13 cellular contexts compared by ENCODE assay signal in genomic region chr6:156449128-156449527, GRCh38.
DNase-seq lines count a peak whose midpoint lies in the region; ATAC-seq and TF ChIP-seq lines count a peak whose summit lies in the region.
"Had no signal": no experiment of that assay in that cellular context is flagged by ENCODE, and none has a peak within 500 bp of the region (broad histone marks: within the 10 kb centered on the region; RNA-seq: fewer than 3 reads in every experiment).

No MANE protein-coding gene starts in this region.

- H3K27ac ChIP-seq in GM23338 (ENCODE audit: low read depth) (no peak overlapping the region), body of pancreas (no peak overlapping the region), left lung (no peak overlapping the region)

- H2AFZ ChIP-seq in GM23338 = 0 out of 2 replicates have a peak overlapping the region, but pooled peaks have one; percentile 5

- POLR2A ChIA-PET in naive thymus-derived CD8-positive, alpha-beta T cell (lab: Charles Lee) = no interaction called here

- H3K4me3 Mint-ChIP-seq in GM23338 = no peak overlapping the region
- H3K4me3 Mint-ChIP-seq in naive thymus-derived CD8-positive, alpha-beta T cell = no peak overlapping the region
- H3K4me3 Mint-ChIP-seq: B cell; naive thymus-derived CD4-positive, alpha-beta T cell had no signal

- H3K4me1 Mint-ChIP-seq in GM23338 = peaks cover 3% of the 10 kb centered on the region; the same call in 1 of the 3 replicates
- peaks cover 0 to 11% (median 6%) of the 10 kb centered on the region in 4 donors for H3K4me1 Mint-ChIP-seq in naive thymus-derived CD8-positive, alpha-beta T cell

- no peak overlapping the region for H3K27ac Mint-ChIP-seq in GM23338
- no peak overlapping the region for H3K27ac Mint-ChIP-seq in naive thymus-derived CD8-positive, alpha-beta T cell
- H3K27ac Mint-ChIP-seq: B cell had no signal

- no peak for TF ChIP-seq POLR2A in body of pancreas (IDR thresholded peaks at IDR 0.05)

- DNase-seq in GM23338 (ENCODE audit: low spot score) (no peak), NCI-H1694 treated with DMSO at 0.1 percent for 48 hours (lab: John Stamatoyannopoulos, UW) (peak; percentile 49), body of pancreas (peak; percentile 20 to 51 (median 46)), left lung (no peak), ecto neural progenitor cell (ENCODE audit: low spot score) (no peak), NCI-H146 treated with DMSO at 0.1 percent for 48 hours (lab: John Stamatoyannopoulos, UW; ENCODE audit: unreplicated experiment) (no peak)
- no peak for DNase-seq in naive thymus-derived CD8-positive, alpha-beta T cell
- DNase-seq: activated CD4-positive, alpha-beta T cell treated with anti-CD3 and anti-CD28 coated beads for 4 hours; activated gamma-delta T cell; naive thymus-derived CD4-positive, alpha-beta T cell; posterior cingulate gyrus had no signal

- H3K4me3 ChIP-seq in GM23338 (no peak overlapping the region), body of pancreas (no peak overlapping the region), left lung (no peak overlapping the region)

- no peaks in the 10 kb centered on the region for H3K79me2 ChIP-seq in GM23338 (replicated peaks; ENCODE audit: insufficient read depth)

- intact Hi-C loops in body of pancreas (cut with DNase I) (no loop called here), left lung (cut with DNase I) (no loop called here)

- H3F3A ChIP-seq in GM23338 (replicated peaks; ENCODE audit: low read depth) = no peaks in the 10 kb centered on the region

- peaks cover 3% of the 10 kb centered on the region for H3K27me3 Mint-ChIP-seq in GM23338 (ENCODE audit: insufficient read depth, low read depth, poor library complexity)
- H3K27me3 Mint-ChIP-seq in naive thymus-derived CD8-positive, alpha-beta T cell = peaks cover 0 to 5% (median 3%) of the 10 kb centered on the region in 5 donors

- H3K36me3 ChIP-seq in GM23338 (ENCODE audit: insufficient read depth) (no peaks in the 10 kb centered on the region), body of pancreas (replicated peaks in 1 of 2; ENCODE audit: insufficient read depth in 1 of 2, low read depth in 2 of 2) (no peaks in the 10 kb centered on the region), left lung (no peaks in the 10 kb centered on the region)

- TF ChIP-seq CTCF in GM23338 (conservative IDR thresholded peaks at IDR 0.05; ENCODE audit: low read depth in 2 of 2) (no peak), body of pancreas (IDR thresholded peaks at IDR 0.05) (peak in 3 of 7 experiments; percentile 15 to 26 (median 23)), left lung (IDR thresholded peaks at IDR 0.05) (no peak)

- WGBS in body of pancreas, 2 donors = 19 to 35% methylated on average over 4 of the region's 4 CpGs

- no peaks in the 10 kb centered on the region for H4K20me1 ChIP-seq in GM23338 (replicated peaks; ENCODE audit: insufficient read depth)

- no peaks in the 10 kb centered on the region for H3K36me3 Mint-ChIP-seq in GM23338 (ENCODE audit: low read depth)
- peaks cover 0 to 5% (median 0%) of the 10 kb centered on the region in 3 donors for H3K36me3 Mint-ChIP-seq in naive thymus-derived CD8-positive, alpha-beta T cell

- peaks cover 10% of the 10 kb centered on the region; the same call in 1 of the 2 replicates for H3K9me2 ChIP-seq in GM23338 (ENCODE audit: insufficient read depth)

- no peaks in the 10 kb centered on the region for H3K4me1 ChIP-seq in GM23338 (ENCODE audit: insufficient read depth)
- peaks cover 5% of the 10 kb centered on the region for H3K4me1 ChIP-seq in body of pancreas
- no peaks in the 10 kb centered on the region for H3K4me1 ChIP-seq in left lung

- H3K9me3 ChIP-seq in body of pancreas (no peaks in the 10 kb centered on the region), left lung (no peaks in the 10 kb centered on the region)

- no peak overlapping the region for H3K4me2 ChIP-seq in GM23338

- peaks cover 2% of the 10 kb centered on the region; the same call in 1 of the 3 replicates for H3K9me3 Mint-ChIP-seq in GM23338
- H3K9me3 Mint-ChIP-seq in naive thymus-derived CD8-positive, alpha-beta T cell = peaks cover 0 to 14% (median 0%) of the 10 kb centered on the region in 9 donors

- no peak for ATAC-seq in GM23338
- peak; percentile 55 for ATAC-seq in body of pancreas
- ATAC-seq in left lung = peak; percentile 56
- ATAC-seq in HG03439 (IDR thresholded peaks at IDR 0.05; ENCODE audit: unreplicated experiment) = no peak
- no peak for ATAC-seq in naive thymus-derived CD8-positive, alpha-beta T cell
- ATAC-seq: naive thymus-derived CD4-positive, alpha-beta T cell had no signal

- H3K27me3 ChIP-seq in GM23338 (ENCODE audit: insufficient read depth) = no peaks in the 10 kb centered on the region
- no peaks in the 10 kb centered on the region for H3K27me3 ChIP-seq in body of pancreas
- no peaks in the 10 kb centered on the region for H3K27me3 ChIP-seq in left lung

TF ChIP-seq in GM23338, 12 proteins besides CTCF, POLR2A, EP300 and RAD21:
- TF ChIP-seq NANOG (IDR thresholded peaks at IDR 0.05; ENCODE audit: borderline replicate concordance) (no peak), REST (IDR thresholded peaks at IDR 0.05; ENCODE audit: unreplicated experiment) (no peak)
TF ChIP-seq in GM23338: peak in this region for 0.

Comparison
In these comparisons a context has a peak if more than half of its experiments do, and no peak if none do; other contexts are left out.
1. ATAC-seq: peak in body of pancreas (single experiment) and left lung (single experiment); none in GM23338 (single experiment), HG03439 (single experiment) and naive thymus-derived CD8-positive, alpha-beta T cell (0 of 2).
2. DNase-seq: peak in NCI-H1694 treated with DMSO at 0.1 percent for 48 hours (single experiment) and body of pancreas (4 of 4); none in GM23338 (single experiment), left lung (0 of 2), ecto neural progenitor cell (single experiment), NCI-H146 treated with DMSO at 0.1 percent for 48 hours (single experiment) and naive thymus-derived CD8-positive, alpha-beta T cell (0 of 10).